In the genomic region with DNA sequence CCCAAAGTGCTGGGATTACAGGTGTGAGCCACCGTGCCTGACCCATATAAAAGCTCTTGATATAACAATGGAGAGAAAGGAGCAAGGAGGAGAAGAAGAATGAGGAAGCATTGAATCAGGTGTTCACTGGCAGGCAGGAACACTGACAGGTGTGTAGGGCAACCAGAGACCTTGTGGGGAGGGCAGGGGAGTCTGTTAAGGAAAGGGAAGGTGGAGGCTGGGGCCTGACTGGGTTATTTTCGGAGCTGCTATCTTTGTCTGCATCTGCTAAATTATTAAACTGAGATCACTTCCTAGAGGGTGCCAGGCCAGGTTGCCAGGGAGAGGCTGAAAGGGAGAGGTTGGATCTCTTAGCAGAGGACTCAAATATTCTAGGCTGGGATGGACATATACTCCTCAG, we compare ENCODE assay signal across 9 cellular contexts.
"Had no signal": no experiment of that assay in that cellular context is flagged by ENCODE, and none has a peak within 500 bp of the region (broad histone marks: within the 10 kb centered on the region; RNA-seq: fewer than 3 reads in every experiment).

No MANE protein-coding gene starts in this region.

- H3K4me3 ChIP-seq: esophagus muscularis mucosa, sigmoid colon, spleen had no signal

- ATAC-seq: activated CD8-positive, alpha-beta T cell treated with anti-CD3 and anti-CD28 coated beads for 36 hours; activated T-cell treated with anti-CD3 and anti-CD28 coated beads, Interleukin-2, amount 50 U/mL, for 4 hours had no signal

- H3K9me3 ChIP-seq: esophagus muscularis mucosa, sigmoid colon, spleen had no signal

- H3K36me3 ChIP-seq: esophagus muscularis mucosa, sigmoid colon, spleen had no signal

- DNase-seq: activated CD4-positive, alpha-beta T cell treated with anti-CD3 and anti-CD28 coated beads for 4 hours; activated CD8-positive, alpha-beta T cell treated with anti-CD3 and anti-CD28 coated beads for 36 hours; activated effector memory CD4-positive, alpha-beta T cell treated with anti-CD3 and anti-CD28 coated beads, Interleukin-2, amount 50 U/mL, for 16 hours; activated T-cell treated with anti-CD3 and anti-CD28 coated beads, Interleukin-2, amount 50 U/mL, for 4 hours; hippocampal formation; nephron progenitor cell; sigmoid colon; spleen had no signal

- H3K4me1 ChIP-seq: esophagus muscularis mucosa, sigmoid colon had no signal

- H3K27ac ChIP-seq: esophagus muscularis mucosa, sigmoid colon, spleen had no signal
